Comparison of ENCODE assay signal across 1 cellular context in genomic region chr1:114270255-114271117, GRCh38.
TF ChIP-seq lines count a peak whose summit lies in the region.

No MANE protein-coding gene starts in this region.

TF ChIP-seq in GM23338, 12 proteins besides CTCF, POLR2A, EP300 and RAD21 (continued from another document):
- TF ChIP-seq ZNF462 (CRISPR knock-in tag; IDR thresholded peaks at IDR 0.05) (no peak), EZH2phosphoT487 (IDR thresholded peaks at IDR 0.05; ENCODE audit: unreplicated experiment) (no peak), ZNF331 (CRISPR knock-in tag; IDR thresholded peaks at IDR 0.05; ENCODE audit: low read depth) (no peak)
